ENCODE assay signal across 8 cellular contexts in the genomic region with DNA sequence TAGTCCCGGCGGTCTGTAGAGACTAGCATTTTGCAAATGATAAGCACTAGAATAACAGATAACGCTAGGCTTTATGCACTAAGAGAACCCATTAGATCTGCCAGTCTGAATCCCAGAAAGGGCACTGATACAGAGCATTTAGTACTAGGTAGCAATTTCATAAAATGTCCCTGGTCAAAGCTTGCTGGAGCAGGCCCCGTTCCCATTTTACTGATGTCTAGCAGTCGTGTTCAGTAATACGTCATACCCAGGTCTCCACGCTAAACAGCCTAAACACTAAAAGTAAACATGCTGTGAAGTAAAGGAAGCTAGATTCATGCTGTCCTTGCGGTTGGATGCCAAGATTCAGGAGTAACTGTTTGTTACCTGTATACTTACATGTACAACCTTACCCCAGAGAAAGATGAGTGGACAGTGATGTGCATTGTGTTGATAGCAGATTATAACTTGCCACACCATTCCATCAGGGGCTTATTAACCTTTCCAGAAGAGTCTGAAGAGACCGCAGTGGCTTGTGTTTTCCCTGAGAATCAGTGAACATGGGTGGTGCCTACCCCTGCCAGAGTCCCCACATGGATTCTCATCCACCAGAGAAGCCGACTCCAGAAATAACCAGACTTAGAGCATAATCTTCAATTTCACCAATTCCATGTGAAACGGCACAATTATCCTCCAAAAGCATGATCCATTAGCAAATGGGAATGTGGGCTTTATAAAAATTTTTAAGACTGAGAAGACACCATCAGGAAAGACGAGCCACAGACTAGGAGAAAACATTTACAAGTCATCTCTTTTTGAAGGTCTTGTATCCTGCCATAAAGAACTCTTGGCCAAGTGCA. TPM values are rescaled to one million over a fixed set of nuclear protein-coding genes. Genes with fewer than 3 reads are reported as not detected.
DNase-seq lines count a peak whose midpoint lies in the region; ATAC-seq, FAIRE-seq and TF ChIP-seq lines count a peak whose summit lies in the region.
"Had no signal": no experiment of that assay in that cellular context is flagged by ENCODE, and none has a peak within 500 bp of the region (broad histone marks: within the 10 kb centered on the region; RNA-seq: fewer than 3 reads in every experiment).

No MANE protein-coding gene starts in this region.

- no peaks in the 10 kb centered on the region for H3K9me3 Mint-ChIP-seq in activated T-cell treated with anti-CD3 and anti-CD28 coated beads, Interleukin-2, amount 50 U/mL, for 72 hours
- no peaks in the 10 kb centered on the region for H3K9me3 Mint-ChIP-seq in neural crest cell

- ATAC-seq in activated T-cell treated with anti-CD3 and anti-CD28 coated beads, Interleukin-2, amount 50 U/mL, for 72 hours (replicated peaks in 1 of 2), result no peak
- ATAC-seq: foreskin keratinocyte had no signal

- peak; percentile 96 for TF ChIP-seq POLR2A in GM12892 (IDR thresholded peaks at IDR 0.05; ENCODE audit: low read depth, low read length)

- peak overlapping the region; percentile 22 to 50 for H3K4me3 Mint-ChIP-seq in activated T-cell treated with anti-CD3 and anti-CD28 coated beads, Interleukin-2, amount 50 U/mL, for 72 hours
- H3K4me3 Mint-ChIP-seq in neural crest cell, result peak overlapping the region; percentile 77

- peaks cover 52% of the 10 kb centered on the region for H3K4me1 Mint-ChIP-seq in activated T-cell treated with anti-CD3 and anti-CD28 coated beads, Interleukin-2, amount 50 U/mL, for 72 hours (ENCODE audit: low read depth)
- H3K4me1 Mint-ChIP-seq in neural crest cell, result peaks cover 58% of the 10 kb centered on the region

- TF ChIP-seq CTCF in neural crest cell (conservative IDR thresholded peaks at IDR 0.05), result no peak

- FAIRE-seq in GM12892 (lab: Jason Lieb, UNC), result no peak
- FAIRE-seq in urothelium cell line (lab: Jason Lieb, UNC), result no peak

- DNase-seq in GM12892 (ENCODE audit: insufficient read length) (no peak), LoVo (ENCODE audit: low spot score) (peak; percentile 57), neural crest cell (ENCODE audit: low read depth, low spot score) (no peak), T1000 (lab: John Stamatoyannopoulos, UW) (no peak), urothelium cell line (ENCODE audit: low spot score) (no peak), GM19240 (ENCODE audit: insufficient read length, low spot score) (no peak)
- DNase-seq in activated T-cell treated with anti-CD3 and anti-CD28 coated beads, Interleukin-2, amount 50 U/mL, for 72 hours, result no peak

- H3K27ac Mint-ChIP-seq in activated T-cell treated with anti-CD3 and anti-CD28 coated beads, Interleukin-2, amount 50 U/mL, for 72 hours, result peak overlapping the region; percentile 89
- H3K27ac Mint-ChIP-seq in neural crest cell (ENCODE audit: unreplicated experiment), result no peak overlapping the region

- H3K36me3 Mint-ChIP-seq in activated T-cell treated with anti-CD3 and anti-CD28 coated beads, Interleukin-2, amount 50 U/mL, for 72 hours (ENCODE audit: insufficient read depth in 2 of 2), result peaks cover 35 to 55% of the 10 kb centered on the region in 2 donors
- H3K36me3 Mint-ChIP-seq in neural crest cell (ENCODE audit: low read depth), result peaks cover 55% of the 10 kb centered on the region

- no peaks in the 10 kb centered on the region for H3K27me3 Mint-ChIP-seq in activated T-cell treated with anti-CD3 and anti-CD28 coated beads, Interleukin-2, amount 50 U/mL, for 72 hours (ENCODE audit: low read depth)
- peaks cover 22% of the 10 kb centered on the region for H3K27me3 Mint-ChIP-seq in neural crest cell (ENCODE audit: low read depth)

RNA-seq across cellular contexts. Expression of a gene that starts 3.4 kb away (rescaled TPM):
- 6,590 TPM for polyA plus RNA-seq in GM12892 (2012; ENCODE audit: missing spikeins)
- 1,000 to 10,000 TPM; 2,679 to 2,721 TPM for total RNA-seq in activated T-cell treated with anti-CD3 and anti-CD28 coated beads, Interleukin-2, amount 50 U/mL, for 72 hours
- 2,365 and 2,591 TPM in 2 replicates for total RNA-seq in neural crest cell

RNA-seq across cellular contexts. Expression of a gene that starts 5.4 kb away (rescaled TPM):
- 4,907 TPM for polyA plus RNA-seq in GM12892 (2012; ENCODE audit: missing spikeins)
- total RNA-seq in activated T-cell treated with anti-CD3 and anti-CD28 coated beads, Interleukin-2, amount 50 U/mL, for 72 hours, result 1,000 to 10,000 TPM; 4,603 to 5,026 TPM
- 2,983 and 3,026 TPM in 2 replicates for total RNA-seq in neural crest cell

RNA-seq across cellular contexts. Expression of a gene that starts 18.8 kb away (rescaled TPM):
- polyA plus RNA-seq in GM12892 (2012; ENCODE audit: missing spikeins), result 4.3 TPM
- 10 to 100 TPM; 69.7 to 76.3 TPM for total RNA-seq in activated T-cell treated with anti-CD3 and anti-CD28 coated beads, Interleukin-2, amount 50 U/mL, for 72 hours
- total RNA-seq in neural crest cell, result 0.89 and 1.0 TPM in 2 replicates

RNA-seq across cellular contexts. Expression of a gene that starts 19.7 kb away (rescaled TPM):
- polyA plus RNA-seq in GM12892 (2012; ENCODE audit: missing spikeins), result not detected
- 10 to 100 TPM; 21.2 to 24.1 TPM for total RNA-seq in activated T-cell treated with anti-CD3 and anti-CD28 coated beads, Interleukin-2, amount 50 U/mL, for 72 hours
- total RNA-seq in neural crest cell, result 24.9 and 27.5 TPM in 2 replicates

RNA-seq across cellular contexts. Expression of a gene that starts 35.0 kb away (rescaled TPM):
- polyA plus RNA-seq in GM12892 (2012; ENCODE audit: missing spikeins), result 0.23 TPM
- 1 to 10 TPM; 3.2 to 4.3 TPM for total RNA-seq in activated T-cell treated with anti-CD3 and anti-CD28 coated beads, Interleukin-2, amount 50 U/mL, for 72 hours
- 7.7 and 8.8 TPM in 2 replicates for total RNA-seq in neural crest cell

Comparison
In these comparisons a context has a peak if more than half of its experiments do, and no peak if none do; other contexts are left out.
1. RNA of a gene that starts 18.8 kb away (total RNA-seq): 69.7 to 76.3 TPM in activated T-cell treated with anti-CD3 and anti-CD28 coated beads, Interleukin-2, amount 50 U/mL, for 72 hours; 0.89 to 1.0 TPM in neural crest cell; every median in the first group is over 10 times any median in the second.